1 cellular context compared by ENCODE assay signal in the genomic region with DNA sequence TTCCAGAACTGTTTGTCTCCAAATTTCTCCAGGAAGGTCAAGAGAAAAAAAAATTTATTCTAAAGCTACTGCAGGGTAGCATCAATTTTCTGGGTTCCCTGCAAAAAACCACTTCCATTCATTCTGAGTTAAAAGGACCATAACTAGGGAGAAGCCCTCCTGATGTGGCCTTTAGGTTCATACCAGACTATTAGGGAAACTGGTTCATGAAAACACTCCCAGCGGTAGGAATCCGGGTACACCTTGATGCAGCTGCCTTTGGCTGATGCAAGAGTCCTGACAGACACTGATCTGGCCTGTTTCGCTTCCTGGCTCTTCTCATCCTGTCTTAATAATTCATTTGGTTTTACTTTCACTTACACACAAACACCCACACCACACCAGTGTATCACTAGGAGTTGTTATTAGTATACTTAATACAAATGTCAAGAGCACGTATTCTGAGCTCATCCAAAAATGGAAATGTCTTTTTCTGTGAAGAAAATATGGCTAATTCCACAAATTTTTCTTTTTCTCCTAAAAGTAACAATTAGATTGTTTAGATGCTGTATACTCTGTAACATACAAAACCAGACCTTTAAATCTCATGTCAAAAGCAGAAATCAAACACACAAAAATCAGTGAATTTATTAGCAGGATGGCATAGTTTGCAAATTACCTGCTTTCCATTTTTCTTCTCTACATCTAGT.
TF ChIP-seq lines count a peak whose summit lies in the region.

No MANE protein-coding gene starts in this region.

TF ChIP-seq in HepG2, 621 proteins besides CTCF, POLR2A, EP300 and RAD21 (continued from another document and continues in another):
- TF ChIP-seq, protein P1, sequence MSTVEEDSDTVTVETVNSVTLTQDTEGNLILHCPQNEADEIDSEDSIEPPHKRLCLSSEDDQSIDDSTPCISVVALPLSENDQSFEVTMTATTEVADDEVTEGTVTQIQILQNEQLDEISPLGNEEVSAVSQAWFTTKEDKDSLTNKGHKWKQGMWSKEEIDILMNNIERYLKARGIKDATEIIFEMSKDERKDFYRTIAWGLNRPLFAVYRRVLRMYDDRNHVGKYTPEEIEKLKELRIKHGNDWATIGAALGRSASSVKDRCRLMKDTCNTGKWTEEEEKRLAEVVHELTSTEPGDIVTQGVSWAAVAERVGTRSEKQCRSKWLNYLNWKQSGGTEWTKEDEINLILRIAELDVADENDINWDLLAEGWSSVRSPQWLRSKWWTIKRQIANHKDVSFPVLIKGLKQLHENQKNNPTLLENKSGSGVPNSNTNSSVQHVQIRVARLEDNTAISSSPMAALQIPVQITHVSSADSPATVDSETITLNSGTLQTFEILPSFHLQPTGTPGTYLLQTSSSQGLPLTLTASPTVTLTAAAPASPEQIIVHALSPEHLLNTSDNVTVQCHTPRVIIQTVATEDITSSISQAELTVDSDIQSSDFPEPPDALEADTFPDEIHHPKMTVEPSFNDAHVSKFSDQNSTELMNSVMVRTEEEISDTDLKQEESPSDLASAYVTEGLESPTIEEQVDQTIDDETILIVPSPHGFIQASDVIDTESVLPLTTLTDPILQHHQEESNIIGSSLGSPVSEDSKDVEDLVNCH (CRISPR knock-in tag; IDR thresholded peaks at IDR 0.05) = no peak
- no peak for TF ChIP-seq ARHGAP35 (CRISPR knock-in tag; IDR thresholded peaks at IDR 0.05; ENCODE audit: borderline replicate concordance)
- no peak for TF ChIP-seq ZSCAN22 (CRISPR knock-in tag; IDR thresholded peaks at IDR 0.05)
- no peak for TF ChIP-seq HDAC6 (IDR thresholded peaks at IDR 0.05; ENCODE audit: low read depth, low read length)
- peak; percentile 97 to 99 for TF ChIP-seq ATF4 (CRISPR knock-in tag; IDR thresholded peaks at IDR 0.05)
- no peak for TF ChIP-seq JUNB (CRISPR knock-in tag; IDR thresholded peaks at IDR 0.05; ENCODE audit: borderline replicate concordance)
- TF ChIP-seq FOSL2 (CRISPR knock-in tag; IDR thresholded peaks at IDR 0.05) = peak; percentile 68
- TF ChIP-seq, protein P2, sequence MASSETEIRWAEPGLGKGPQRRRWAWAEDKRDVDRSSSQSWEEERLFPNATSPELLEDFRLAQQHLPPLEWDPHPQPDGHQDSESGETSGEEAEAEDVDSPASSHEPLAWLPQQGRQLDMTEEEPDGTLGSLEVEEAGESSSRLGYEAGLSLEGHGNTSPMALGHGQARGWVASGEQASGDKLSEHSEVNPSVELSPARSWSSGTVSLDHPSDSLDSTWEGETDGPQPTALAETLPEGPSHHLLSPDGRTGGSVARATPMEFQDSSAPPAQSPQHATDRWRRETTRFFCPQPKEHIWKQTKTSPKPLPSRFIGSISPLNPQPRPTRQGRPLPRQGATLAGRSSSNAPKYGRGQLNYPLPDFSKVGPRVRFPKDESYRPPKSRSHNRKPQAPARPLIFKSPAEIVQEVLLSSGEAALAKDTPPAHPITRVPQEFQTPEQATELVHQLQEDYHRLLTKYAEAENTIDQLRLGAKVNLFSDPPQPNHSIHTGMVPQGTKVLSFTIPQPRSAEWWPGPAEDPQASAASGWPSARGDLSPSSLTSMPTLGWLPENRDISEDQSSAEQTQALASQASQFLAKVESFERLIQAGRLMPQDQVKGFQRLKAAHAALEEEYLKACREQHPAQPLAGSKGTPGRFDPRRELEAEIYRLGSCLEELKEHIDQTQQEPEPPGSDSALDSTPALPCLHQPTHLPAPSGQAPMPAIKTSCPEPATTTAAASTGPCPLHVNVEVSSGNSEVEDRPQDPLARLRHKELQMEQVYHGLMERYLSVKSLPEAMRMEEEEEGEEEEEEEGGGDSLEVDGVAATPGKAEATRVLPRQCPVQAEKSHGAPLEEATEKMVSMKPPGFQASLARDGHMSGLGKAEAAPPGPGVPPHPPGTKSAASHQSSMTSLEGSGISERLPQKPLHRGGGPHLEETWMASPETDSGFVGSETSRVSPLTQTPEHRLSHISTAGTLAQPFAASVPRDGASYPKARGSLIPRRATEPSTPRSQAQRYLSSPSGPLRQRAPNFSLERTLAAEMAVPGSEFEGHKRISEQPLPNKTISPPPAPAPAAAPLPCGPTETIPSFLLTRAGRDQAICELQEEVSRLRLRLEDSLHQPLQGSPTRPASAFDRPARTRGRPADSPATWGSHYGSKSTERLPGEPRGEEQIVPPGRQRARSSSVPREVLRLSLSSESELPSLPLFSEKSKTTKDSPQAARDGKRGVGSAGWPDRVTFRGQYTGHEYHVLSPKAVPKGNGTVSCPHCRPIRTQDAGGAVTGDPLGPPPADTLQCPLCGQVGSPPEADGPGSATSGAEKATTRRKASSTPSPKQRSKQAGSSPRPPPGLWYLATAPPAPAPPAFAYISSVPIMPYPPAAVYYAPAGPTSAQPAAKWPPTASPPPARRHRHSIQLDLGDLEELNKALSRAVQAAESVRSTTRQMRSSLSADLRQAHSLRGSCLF (CRISPR knock-in tag; IDR thresholded peaks at IDR 0.05; ENCODE audit: borderline replicate concordance) = no peak
- peak in 1 of 2 experiments; percentile 77; a peak in 1 of 4 replicates for TF ChIP-seq KLF16 (CRISPR knock-in tag; IDR thresholded peaks at IDR 0.05)
- 0 out of 2 replicates have a peak, but pooled peaks have one; percentile 29 for TF ChIP-seq ELF1 (CRISPR knock-in tag; IDR thresholded peaks at IDR 0.05)
- no peak for TF ChIP-seq MXD4 (CRISPR knock-in tag; IDR thresholded peaks at IDR 0.05)
- TF ChIP-seq, protein P3, sequence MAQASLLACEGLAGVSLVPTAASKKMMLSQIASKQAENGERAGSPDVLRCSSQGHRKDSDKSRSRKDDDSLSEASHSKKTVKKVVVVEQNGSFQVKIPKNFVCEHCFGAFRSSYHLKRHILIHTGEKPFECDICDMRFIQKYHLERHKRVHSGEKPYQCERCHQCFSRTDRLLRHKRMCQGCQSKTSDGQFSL (CRISPR knock-in tag; IDR thresholded peaks at IDR 0.05) = no peak
- no peak for TF ChIP-seq HNRNPH1 (optimal IDR thresholded peaks at IDR 0.05; ENCODE audit: low read depth, low read length)
- TF ChIP-seq HMGA1 (CRISPR knock-in tag; conservative IDR thresholded peaks at IDR 0.05) = no peak
- no peak for TF ChIP-seq MAZ (IDR thresholded peaks at IDR 0.05; ENCODE audit: borderline replicate concordance, low read depth, low read length)
- TF ChIP-seq MAZ (CRISPR knock-in tag; IDR thresholded peaks at IDR 0.05; ENCODE audit: low read depth) = no peak
- no peak for TF ChIP-seq ZBTB21 (CRISPR knock-in tag; IDR thresholded peaks at IDR 0.05)
- no peak for TF ChIP-seq ZNF781 (CRISPR knock-in tag; IDR thresholded peaks at IDR 0.05; ENCODE audit: borderline replicate concordance, not compliant biosample characterization)
- TF ChIP-seq ATF3 (CRISPR knock-in tag; IDR thresholded peaks at IDR 0.05) = peak; percentile 95
- no peak for TF ChIP-seq ZNF383 (CRISPR knock-in tag; IDR thresholded peaks at IDR 0.05; ENCODE audit: borderline replicate concordance)
- TF ChIP-seq, protein P4, sequence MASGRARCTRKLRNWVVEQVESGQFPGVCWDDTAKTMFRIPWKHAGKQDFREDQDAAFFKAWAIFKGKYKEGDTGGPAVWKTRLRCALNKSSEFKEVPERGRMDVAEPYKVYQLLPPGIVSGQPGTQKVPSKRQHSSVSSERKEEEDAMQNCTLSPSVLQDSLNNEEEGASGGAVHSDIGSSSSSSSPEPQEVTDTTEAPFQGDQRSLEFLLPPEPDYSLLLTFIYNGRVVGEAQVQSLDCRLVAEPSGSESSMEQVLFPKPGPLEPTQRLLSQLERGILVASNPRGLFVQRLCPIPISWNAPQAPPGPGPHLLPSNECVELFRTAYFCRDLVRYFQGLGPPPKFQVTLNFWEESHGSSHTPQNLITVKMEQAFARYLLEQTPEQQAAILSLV (CRISPR knock-in tag; IDR thresholded peaks at IDR 0.05; ENCODE audit: borderline replicate concordance) = no peak
- TF ChIP-seq PLRG1 (conservative IDR thresholded peaks at IDR 0.05) = no peak
- TF ChIP-seq CEBPG (CRISPR knock-in tag; IDR thresholded peaks at IDR 0.05) = peak; percentile 99
- TF ChIP-seq CEBPB (IDR thresholded peaks at IDR 0.05; ENCODE audit: borderline replicate concordance, low read depth, low read length) = peak; percentile 91
- TF ChIP-seq ATAD3A (CRISPR knock-in tag; IDR thresholded peaks at IDR 0.05) = no peak
- TF ChIP-seq HOXD1 (CRISPR knock-in tag; IDR thresholded peaks at IDR 0.05) = no peak
- peak; percentile 43; the same call in 1 of the 2 replicates for TF ChIP-seq GABPB1 (CRISPR knock-in tag; IDR thresholded peaks at IDR 0.05)
- peak; percentile 48 for TF ChIP-seq MED1 (CRISPR knock-in tag; IDR thresholded peaks at IDR 0.05)
- no peak for TF ChIP-seq NFAT5 (CRISPR knock-in tag; IDR thresholded peaks at IDR 0.05)
- peak; percentile 39; the same call in 1 of the 2 replicates for TF ChIP-seq KDM2A (CRISPR knock-in tag; IDR thresholded peaks at IDR 0.05; ENCODE audit: borderline replicate concordance, low read depth)
- TF ChIP-seq ZNF569 (CRISPR knock-in tag; IDR thresholded peaks at IDR 0.05; ENCODE audit: borderline replicate concordance) = no peak
- peak; percentile 80 for TF ChIP-seq GATAD2A (CRISPR knock-in tag; IDR thresholded peaks at IDR 0.05)
- no peak for TF ChIP-seq ZNF563 (CRISPR knock-in tag; IDR thresholded peaks at IDR 0.05)
- peak; percentile 50; the same call in 1 of the 2 replicates for TF ChIP-seq DMAP1 (CRISPR knock-in tag; IDR thresholded peaks at IDR 0.05)
- 0 out of 2 replicates have a peak, but pooled peaks have one; percentile 15 for TF ChIP-seq FOXA3 (CRISPR knock-in tag; IDR thresholded peaks at IDR 0.05)
- TF ChIP-seq ZNF12 (CRISPR knock-in tag; IDR thresholded peaks at IDR 0.05) = peak; percentile 70; the same call in 1 of the 2 replicates
- TF ChIP-seq SOX6 (IDR thresholded peaks at IDR 0.05) = no peak
- TF ChIP-seq SOX6 (CRISPR knock-in tag; IDR thresholded peaks at IDR 0.05) = peak; percentile 12; the same call in 1 of the 2 replicates
- TF ChIP-seq, protein P5, sequence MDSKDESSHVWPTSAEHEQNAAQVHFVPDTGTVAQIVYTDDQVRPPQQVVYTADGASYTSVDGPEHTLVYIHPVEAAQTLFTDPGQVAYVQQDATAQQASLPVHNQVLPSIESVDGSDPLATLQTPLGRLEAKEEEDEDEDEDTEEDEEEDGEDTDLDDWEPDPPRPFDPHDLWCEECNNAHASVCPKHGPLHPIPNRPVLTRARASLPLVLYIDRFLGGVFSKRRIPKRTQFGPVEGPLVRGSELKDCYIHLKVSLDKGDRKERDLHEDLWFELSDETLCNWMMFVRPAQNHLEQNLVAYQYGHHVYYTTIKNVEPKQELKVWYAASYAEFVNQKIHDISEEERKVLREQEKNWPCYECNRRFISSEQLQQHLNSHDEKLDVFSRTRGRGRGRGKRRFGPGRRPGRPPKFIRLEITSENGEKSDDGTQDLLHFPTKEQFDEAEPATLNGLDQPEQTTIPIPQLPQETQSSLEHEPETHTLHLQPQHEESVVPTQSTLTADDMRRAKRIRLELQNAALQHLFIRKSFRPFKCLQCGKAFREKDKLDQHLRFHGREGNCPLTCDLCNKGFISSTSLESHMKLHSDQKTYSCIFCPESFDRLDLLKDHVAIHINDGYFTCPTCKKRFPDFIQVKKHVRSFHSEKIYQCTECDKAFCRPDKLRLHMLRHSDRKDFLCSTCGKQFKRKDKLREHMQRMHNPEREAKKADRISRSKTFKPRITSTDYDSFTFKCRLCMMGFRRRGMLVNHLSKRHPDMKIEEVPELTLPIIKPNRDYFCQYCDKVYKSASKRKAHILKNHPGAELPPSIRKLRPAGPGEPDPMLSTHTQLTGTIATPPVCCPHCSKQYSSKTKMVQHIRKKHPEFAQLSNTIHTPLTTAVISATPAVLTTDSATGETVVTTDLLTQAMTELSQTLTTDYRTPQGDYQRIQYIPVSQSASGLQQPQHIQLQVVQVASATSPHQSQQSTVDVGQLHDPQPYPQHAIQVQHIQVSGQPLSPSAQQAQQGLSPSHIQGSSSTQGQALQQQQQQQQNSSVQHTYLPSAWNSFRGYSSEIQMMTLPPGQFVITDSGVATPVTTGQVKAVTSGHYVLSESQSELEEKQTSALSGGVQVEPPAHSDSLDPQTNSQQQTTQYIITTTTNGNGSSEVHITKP (CRISPR knock-in tag; IDR thresholded peaks at IDR 0.05; ENCODE audit: low read depth) = no peak
- TF ChIP-seq NFIB (CRISPR knock-in tag; IDR thresholded peaks at IDR 0.05; ENCODE audit: borderline replicate concordance) = no peak
- peak; percentile 62; the same call in 1 of the 2 replicates for TF ChIP-seq FOXK1 (CRISPR knock-in tag; IDR thresholded peaks at IDR 0.05; ENCODE audit: borderline replicate concordance, low read depth)
- TF ChIP-seq SMAD3 (CRISPR knock-in tag; IDR thresholded peaks at IDR 0.05) = peak; percentile 76; the same call in 1 of the 2 replicates
- no peak for TF ChIP-seq KMT2A (CRISPR knock-in tag; IDR thresholded peaks at IDR 0.05)
